12 cellular contexts compared by ENCODE assay signal in genomic region chr13:21402586-21403307, GRCh38. TPM values are rescaled to one million over a fixed set of nuclear protein-coding genes. Genes with fewer than 3 reads are reported as not detected.
A peak's percentile ranks its signal among the peaks of the same experiment; 100 is the strongest.
DNase-seq lines count a peak whose midpoint lies in the region; ATAC-seq and TF ChIP-seq lines count a peak whose summit lies in the region.
"Had no signal": no experiment of that assay in that cellular context is flagged by ENCODE, and none has a peak within 500 bp of the region (broad histone marks: within the 10 kb centered on the region; RNA-seq: fewer than 3 reads in every experiment).

No MANE protein-coding gene starts in this region.

- H3K9me3 Mint-ChIP-seq in CD4-positive, alpha-beta T cell: no peaks in the 10 kb centered on the region
- peaks cover 3% of the 10 kb centered on the region for H3K9me3 Mint-ChIP-seq in CD8-positive, alpha-beta T cell

- no peaks in the 10 kb centered on the region for H3K27me3 ChIP-seq in CD4-positive, alpha-beta T cell (ENCODE audit: control insufficient read depth, insufficient read depth, low read length)
- H3K27me3 ChIP-seq in CD8-positive, alpha-beta T cell (ENCODE audit: insufficient read depth, low read length): no peaks in the 10 kb centered on the region

- H3K36me3 Mint-ChIP-seq in CD4-positive, alpha-beta T cell (ENCODE audit: low read depth): peaks cover 76% of the 10 kb centered on the region
- peaks cover 62% of the 10 kb centered on the region for H3K36me3 Mint-ChIP-seq in CD8-positive, alpha-beta T cell

- no peak for DNase-seq in CD4-positive, alpha-beta T cell
- DNase-seq in HuH-7.5 (ENCODE audit: low spot score) (peak; percentile 13), amniotic epithelial cell (ENCODE audit: low read depth) (peak; percentile 43), kidney glomerular epithelial cell (lab: John Stamatoyannopoulos, UW) (peak; percentile 13), NCI-H2029 (lab: John Stamatoyannopoulos, UW) (no peak), HK-2 (ENCODE audit: unreplicated experiment) (no peak)
- DNase-seq in CD8-positive, alpha-beta T cell: no peak
- DNase-seq: Right ventricle myocardium superior; stimulated activated naive CD4-positive, alpha-beta T cell treated with Interleukin-2 at 50 U/mL for 16 hours had no signal

- no peaks in the 10 kb centered on the region for H3K27me3 Mint-ChIP-seq in CD4-positive, alpha-beta T cell
- no peaks in the 10 kb centered on the region for H3K27me3 Mint-ChIP-seq in CD8-positive, alpha-beta T cell (ENCODE audit: low read depth)
- H3K27me3 Mint-ChIP-seq: brain had no signal

- peak overlapping the region; percentile 50 for H3K27ac Mint-ChIP-seq in CD4-positive, alpha-beta T cell
- H3K27ac Mint-ChIP-seq in CD8-positive, alpha-beta T cell: no peak overlapping the region
- H3K27ac Mint-ChIP-seq: brain had no signal

- no peak for ATAC-seq in CD4-positive, alpha-beta T cell (ENCODE audit: poor library complexity)
- ATAC-seq in HG02588 (IDR thresholded peaks at IDR 0.05; ENCODE audit: unreplicated experiment): no peak
- ATAC-seq in CD8-positive, alpha-beta T cell: no peak

- H3K4me3 ChIP-seq in CD8-positive, alpha-beta T cell (ENCODE audit: low read depth, low read length): no peak overlapping the region
- H3K4me3 ChIP-seq: smooth muscle cell had no signal

- no peak for TF ChIP-seq CTCF in CD4-positive, alpha-beta T cell (IDR thresholded peaks at IDR 0.05)
- TF ChIP-seq CTCF in CD8-positive, alpha-beta T cell (IDR thresholded peaks at IDR 0.05): no peak

- peaks cover 36% of the 10 kb centered on the region for H3K4me1 Mint-ChIP-seq in CD4-positive, alpha-beta T cell (ENCODE audit: low read depth)
- peaks cover 35% of the 10 kb centered on the region for H3K4me1 Mint-ChIP-seq in CD8-positive, alpha-beta T cell (ENCODE audit: low read depth)
- H3K4me1 Mint-ChIP-seq: brain had no signal

- CTCF ChIA-PET in CD4-positive, alpha-beta T cell (lab: Charles Lee): no interaction called here
- CTCF ChIA-PET in CD8-positive, alpha-beta T cell (lab: Charles Lee): no interaction called here

- H3K4me1 ChIP-seq in CD8-positive, alpha-beta T cell (ENCODE audit: insufficient read depth, low read length): peaks cover 19% of the 10 kb centered on the region

- no peaks in the 10 kb centered on the region for H3K9me3 ChIP-seq in CD4-positive, alpha-beta T cell (ENCODE audit: control insufficient read depth, low read length)
- no peaks in the 10 kb centered on the region for H3K9me3 ChIP-seq in CD8-positive, alpha-beta T cell (ENCODE audit: low read length)

- H3K27ac ChIP-seq in CD4-positive, alpha-beta T cell (ENCODE audit: low read depth, low read length): no peak overlapping the region
- H3K27ac ChIP-seq in CD8-positive, alpha-beta T cell (ENCODE audit: low read depth, low read length): no peak overlapping the region

- no peaks in the 10 kb centered on the region for H3K36me3 ChIP-seq in CD8-positive, alpha-beta T cell (ENCODE audit: insufficient read depth, low read length)

- H3K4me3 Mint-ChIP-seq in CD4-positive, alpha-beta T cell: no peak overlapping the region
- no peak overlapping the region for H3K4me3 Mint-ChIP-seq in CD8-positive, alpha-beta T cell
- H3K4me3 Mint-ChIP-seq: brain had no signal

- POLR2A ChIA-PET in CD4-positive, alpha-beta T cell (lab: Charles Lee): no interaction called here
- POLR2A ChIA-PET in CD8-positive, alpha-beta T cell (lab: Charles Lee): no interaction called here

- intact Hi-C loops in CD4-positive, alpha-beta T cell (cut with DNase I, micrococcal nuclease): loop anchor here in 1 of 2 experiments (5.0 kb wide), 1 partner anchor 55 kb away; the partner anchor contains the start of gene ZDHHC20
- intact Hi-C loops in CD8-positive, alpha-beta T cell (cut with DNase I, micrococcal nuclease): loop anchor here in 1 of 2 experiments (5.0 kb wide), 1 partner anchor 55 kb away; the partner anchor contains the start of gene ZDHHC20

RNA-seq across cellular contexts. Expression of gene ZDHHC20, which starts 56.4 kb away (rescaled TPM):
- 10 to 100 TPM; 62.8 to 65.1 TPM for total RNA-seq in CD4-positive, alpha-beta T cell
- 10 to 100 TPM; 81.0 to 81.1 TPM for total RNA-seq in CD8-positive, alpha-beta T cell

Comparison
In these comparisons a context has a peak if more than half of its experiments do, and no peak if none do; other contexts are left out.
1. DNase-seq: peak in HuH-7.5 (single experiment), amniotic epithelial cell (single experiment) and kidney glomerular epithelial cell (single experiment); none in CD4-positive, alpha-beta T cell (0 of 10), NCI-H2029 (single experiment), CD8-positive, alpha-beta T cell (0 of 7) and HK-2 (single experiment).